ENCODE assay signal across 14 cellular contexts in genomic region chr12:82176761-82177490, GRCh38.
A peak's percentile ranks its signal among the peaks of the same experiment; 100 is the strongest.
DNase-seq lines count a peak whose midpoint lies in the region; ATAC-seq and TF ChIP-seq lines count a peak whose summit lies in the region.
"Had no signal": no experiment of that assay in that cellular context is flagged by ENCODE, and none has a peak within 500 bp of the region (broad histone marks: within the 10 kb centered on the region; RNA-seq: fewer than 3 reads in every experiment).

No MANE protein-coding gene starts in this region.

- no peak overlapping the region for H3K4me3 ChIP-seq in GM23338
- H3K4me3 ChIP-seq: BLaER1 treated with 17β-estradiol and CSF1 and Interleukin-3, amounts not matched to agents 10 nM and 100 nM; body of pancreas had no signal

- no peaks in the 10 kb centered on the region for H3F3A ChIP-seq in GM23338 (replicated peaks; ENCODE audit: low read depth)

- H3K4me1 Mint-ChIP-seq in GM23338, result peaks cover 14% of the 10 kb centered on the region; the same call in 2 of the 3 replicates
- H3K4me1 Mint-ChIP-seq in activated naive CD4-positive, alpha-beta T cell treated with anti-CD3 and anti-CD28 coated beads, Interleukin-2, amount 10 ng/mL, durations not matched to agents 7 days and 5 days, result no peaks in the 10 kb centered on the region
- H3K4me1 Mint-ChIP-seq: neural crest cell had no signal

- H3K36me3 ChIP-seq in GM23338 (ENCODE audit: insufficient read depth), result no peaks in the 10 kb centered on the region
- H3K36me3 ChIP-seq: BLaER1 treated with 17β-estradiol and CSF1 and Interleukin-3, amounts not matched to agents 10 nM and 100 nM had no signal

- no peaks in the 10 kb centered on the region for H4K20me1 ChIP-seq in GM23338 (replicated peaks; ENCODE audit: insufficient read depth)
- H4K20me1 ChIP-seq: BLaER1 treated with 17β-estradiol and CSF1 and Interleukin-3, amounts not matched to agents 10 nM and 100 nM had no signal

- CTCF ChIA-PET in activated naive CD4-positive, alpha-beta T cell treated with anti-CD3 and anti-CD28 coated beads, Interleukin-2, amount 10 ng/mL, durations not matched to agents 7 days and 5 days (lab: Charles Lee), result no interaction called here

- H3K4me1 ChIP-seq in GM23338 (ENCODE audit: insufficient read depth), result peaks cover 8% of the 10 kb centered on the region
- H3K4me1 ChIP-seq: BLaER1 treated with 17β-estradiol and CSF1 and Interleukin-3, amounts not matched to agents 10 nM and 100 nM; body of pancreas had no signal

- H3K4me2 ChIP-seq in GM23338, result peak overlapping the region; percentile 46; the same call in 1 of the 2 replicates
- H3K4me2 ChIP-seq: BLaER1 treated with 17β-estradiol and CSF1 and Interleukin-3, amounts not matched to agents 10 nM and 100 nM had no signal

- no peak overlapping the region for H3K4me3 Mint-ChIP-seq in GM23338
- no peak overlapping the region for H3K4me3 Mint-ChIP-seq in activated naive CD4-positive, alpha-beta T cell treated with anti-CD3 and anti-CD28 coated beads, Interleukin-2, amount 10 ng/mL, durations not matched to agents 7 days and 5 days
- H3K4me3 Mint-ChIP-seq: activated naive CD4-positive, alpha-beta T cell treated with anti-CD3 and anti-CD28 coated beads for 36 hours; dendritic cell treated with granulocyte-macrophage colony-stimulating factor and Interleukin-4, amounts not matched to agents 40 ng/mL and 50 ng/mL, for 4 days; neural crest cell had no signal

- H3K79me2 ChIP-seq in GM23338 (replicated peaks; ENCODE audit: insufficient read depth), result no peaks in the 10 kb centered on the region

- H3K9me2 ChIP-seq in GM23338 (ENCODE audit: insufficient read depth), result no peaks in the 10 kb centered on the region

- no peak for ATAC-seq in GM23338
- ATAC-seq: body of pancreas had no signal

- DNase-seq in GM23338 (ENCODE audit: low spot score) (peak; percentile 5), NCI-H1930 (lab: John Stamatoyannopoulos, UW) (peak; percentile 33 to 44), SHP77 treated with DMSO at 0.1 percent for 48 hours (lab: John Stamatoyannopoulos, UW) (peak; percentile 5), kidney tubule cell (ENCODE audit: low spot score) (peak; percentile 48), Ammon's horn (ENCODE audit: low spot score) (no peak)
- no peak for DNase-seq in activated naive CD4-positive, alpha-beta T cell treated with anti-CD3 and anti-CD28 coated beads, Interleukin-2, amount 10 ng/mL, durations not matched to agents 7 days and 5 days
- no peak for DNase-seq in stimulated activated CD4-positive, alpha-beta T cell treated with anti-CD3 and anti-CD28 coated beads, Interleukin-4, amount 100 ng/mL, for 24 hours
- DNase-seq: activated naive CD4-positive, alpha-beta T cell treated with anti-CD3 and anti-CD28 coated beads for 36 hours; body of pancreas; foreskin melanocyte; T-helper 1 cell had no signal

- no peaks in the 10 kb centered on the region for H3K27me3 ChIP-seq in GM23338 (ENCODE audit: insufficient read depth)
- H3K27me3 ChIP-seq: BLaER1 treated with 17β-estradiol and CSF1 and Interleukin-3, amounts not matched to agents 10 nM and 100 nM; body of pancreas had no signal

- no peak for TF ChIP-seq CTCF in GM23338 (conservative IDR thresholded peaks at IDR 0.05; ENCODE audit: low read depth in 2 of 2)

- no peaks in the 10 kb centered on the region for H3K27me3 Mint-ChIP-seq in GM23338 (ENCODE audit: insufficient read depth, low read depth, poor library complexity)
- H3K27me3 Mint-ChIP-seq in activated naive CD4-positive, alpha-beta T cell treated with anti-CD3 and anti-CD28 coated beads, Interleukin-2, amount 10 ng/mL, durations not matched to agents 7 days and 5 days, result no peaks in the 10 kb centered on the region
- H3K27me3 Mint-ChIP-seq: dendritic cell treated with granulocyte-macrophage colony-stimulating factor and Interleukin-4, amounts not matched to agents 40 ng/mL and 50 ng/mL, for 4 days had no signal

- H2AFZ ChIP-seq in GM23338, result no peak overlapping the region

- H3K27ac ChIP-seq in GM23338 (ENCODE audit: low read depth), result no peak overlapping the region
- H3K27ac ChIP-seq: BLaER1 treated with 17β-estradiol and CSF1 and Interleukin-3, amounts not matched to agents 10 nM and 100 nM; body of pancreas had no signal

- no peaks in the 10 kb centered on the region for H3K36me3 Mint-ChIP-seq in GM23338 (ENCODE audit: low read depth)
- H3K36me3 Mint-ChIP-seq in activated naive CD4-positive, alpha-beta T cell treated with anti-CD3 and anti-CD28 coated beads, Interleukin-2, amount 10 ng/mL, durations not matched to agents 7 days and 5 days, result no peaks in the 10 kb centered on the region

- no peaks in the 10 kb centered on the region for H3K9me3 Mint-ChIP-seq in GM23338
- H3K9me3 Mint-ChIP-seq in activated naive CD4-positive, alpha-beta T cell treated with anti-CD3 and anti-CD28 coated beads, Interleukin-2, amount 10 ng/mL, durations not matched to agents 7 days and 5 days, result no peaks in the 10 kb centered on the region
- H3K9me3 Mint-ChIP-seq: activated naive CD4-positive, alpha-beta T cell treated with anti-CD3 and anti-CD28 coated beads for 36 hours; dendritic cell treated with granulocyte-macrophage colony-stimulating factor and Interleukin-4, amounts not matched to agents 40 ng/mL and 50 ng/mL, for 4 days; neural crest cell had no signal

- H3K27ac Mint-ChIP-seq in GM23338, result no peak overlapping the region
- H3K27ac Mint-ChIP-seq in activated naive CD4-positive, alpha-beta T cell treated with anti-CD3 and anti-CD28 coated beads, Interleukin-2, amount 10 ng/mL, durations not matched to agents 7 days and 5 days, result no peak overlapping the region
- H3K27ac Mint-ChIP-seq: activated naive CD4-positive, alpha-beta T cell treated with anti-CD3 and anti-CD28 coated beads for 36 hours; dendritic cell treated with granulocyte-macrophage colony-stimulating factor and Interleukin-4, amounts not matched to agents 40 ng/mL and 50 ng/mL, for 4 days had no signal

TF ChIP-seq in GM23338, 12 proteins besides CTCF, POLR2A, EP300 and RAD21 (continues in another document):
- TF ChIP-seq POLR2AphosphoS5 (IDR thresholded peaks at IDR 0.05; ENCODE audit: low read depth) (no peak), REST (IDR thresholded peaks at IDR 0.05; ENCODE audit: unreplicated experiment) (no peak), CREB1 (CRISPR knock-in tag; IDR thresholded peaks at IDR 0.05; ENCODE audit: low read depth) (no peak), ZNF114 (CRISPR knock-in tag; IDR thresholded peaks at IDR 0.05) (no peak), ETS1 (IDR thresholded peaks at IDR 0.05) (no peak)

Comparison
In these comparisons a context has a peak if more than half of its experiments do, and no peak if none do; other contexts are left out.
1. DNase-seq: peak in GM23338 (single experiment), NCI-H1930 (2 of 2), SHP77 treated with DMSO at 0.1 percent for 48 hours (single experiment) and kidney tubule cell (single experiment); none in activated naive CD4-positive, alpha-beta T cell treated with anti-CD3 and anti-CD28 coated beads, Interleukin-2, amount 10 ng/mL, durations not matched to agents 7 days and 5 days (single experiment), stimulated activated CD4-positive, alpha-beta T cell treated with anti-CD3 and anti-CD28 coated beads, Interleukin-4, amount 100 ng/mL, for 24 hours (single experiment) and Ammon's horn (single experiment).